16 cellular contexts compared by ENCODE assay signal in the genomic region with DNA sequence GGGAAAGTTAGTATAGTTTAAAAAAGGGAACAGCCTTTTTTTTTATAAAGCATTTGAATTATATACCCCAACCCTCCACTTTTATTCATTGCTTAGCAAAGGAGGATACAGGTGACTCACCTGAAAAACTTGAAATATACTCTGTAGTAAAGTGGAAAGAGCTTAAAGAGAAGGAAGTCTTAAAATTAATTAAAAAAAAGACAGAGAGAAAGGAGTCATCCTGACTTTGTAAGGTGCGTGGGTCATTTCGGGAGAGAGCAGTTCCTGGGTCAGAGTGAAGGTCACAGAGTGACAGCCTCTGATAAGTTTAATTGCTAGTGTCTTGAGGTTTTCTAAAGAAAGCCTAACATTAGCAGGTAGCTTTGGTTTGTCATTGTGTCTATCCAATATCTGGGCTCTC.
DNase-seq lines count a peak whose midpoint lies in the region; TF ChIP-seq lines count a peak whose summit lies in the region.
"Had no signal": no experiment of that assay in that cellular context is flagged by ENCODE, and none has a peak within 500 bp of the region (broad histone marks: within the 10 kb centered on the region; RNA-seq: fewer than 3 reads in every experiment).

No MANE protein-coding gene starts in this region.

- H3K9me3 ChIP-seq in colonic mucosa (no peaks in the 10 kb centered on the region), suprapubic skin (no peaks in the 10 kb centered on the region)
- H3K9me3 ChIP-seq: BLaER1, SJSA1 had no signal

- peak overlapping the region; percentile 40 for H3K27ac ChIP-seq in colonic mucosa
- peak overlapping the region; percentile 74 for H3K27ac ChIP-seq in suprapubic skin
- H3K27ac ChIP-seq: BLaER1, SJSA1 had no signal

- H3K4me3 ChIP-seq in colonic mucosa (no peak overlapping the region), suprapubic skin (no peak overlapping the region)
- H3K4me3 ChIP-seq: BLaER1, GM23338, SJSA1 had no signal

- H3K27me3 ChIP-seq in colonic mucosa (no peaks in the 10 kb centered on the region), suprapubic skin (no peaks in the 10 kb centered on the region)
- H3K27me3 ChIP-seq: BLaER1, SJSA1 had no signal

- peak; percentile 20 for DNase-seq in HPDE6-E6E7 (ENCODE audit: extremely low spot score)
- no peak for DNase-seq in colonic mucosa
- peak; percentile 28 for DNase-seq in kidney tubule cell (ENCODE audit: low spot score)
- no peak for DNase-seq in suprapubic skin (ENCODE audit: low spot score in 2 of 2)
- no peak for DNase-seq in GM19238 (ENCODE audit: insufficient read length, low spot score)
- no peak for DNase-seq in foreskin melanocyte
- DNase-seq in NCI-H526 treated with DMSO at 0.1 percent for 48 hours (lab: John Stamatoyannopoulos, UW) = no peak
- DNase-seq: CD8-positive, alpha-beta T cell; HCEC 1CT; NCI-H1105 treated with DMSO at 0.1 percent for 48 hours; NCI-H187 treated with DMSO at 0.1 percent for 48 hours; NCI-H226; NCI-H524 treated with DMSO at 0.1 percent for 48 hours had no signal

- TF ChIP-seq EP300 in suprapubic skin (IDR thresholded peaks at IDR 0.05) = no peak

- H3K9ac ChIP-seq in colonic mucosa (ENCODE audit: low read depth in 2 of 2, low read length in 2 of 2) = no peak overlapping the region
- H3K9ac ChIP-seq: BLaER1 had no signal

- 46% methylated on average over 2 of the region's 2 CpGs for WGBS in suprapubic skin

- TF ChIP-seq CTCF in colonic mucosa (IDR thresholded peaks at IDR 0.05) (no peak), suprapubic skin (IDR thresholded peaks at IDR 0.05) (no peak)

- H3K4me1 ChIP-seq in colonic mucosa (peaks cover 4% of the 10 kb centered on the region), suprapubic skin (peaks cover 46% of the 10 kb centered on the region)
- H3K4me1 ChIP-seq: BLaER1, SJSA1 had no signal

- intact Hi-C loops in colonic mucosa (cut with DNase I) = no loop called here

- no peak for TF ChIP-seq POLR2A in suprapubic skin (IDR thresholded peaks at IDR 0.05)

- H3K36me3 ChIP-seq in colonic mucosa = no peaks in the 10 kb centered on the region
- no peaks in the 10 kb centered on the region for H3K36me3 ChIP-seq in suprapubic skin
- H3K36me3 ChIP-seq: BLaER1, SJSA1 had no signal

Comparison
In these comparisons a context has a peak if more than half of its experiments do, and no peak if none do; other contexts are left out.
1. DNase-seq: peak in HPDE6-E6E7 (single experiment) and kidney tubule cell (single experiment); none in colonic mucosa (single experiment), suprapubic skin (0 of 2), GM19238 (single experiment), foreskin melanocyte (single experiment) and NCI-H526 treated with DMSO at 0.1 percent for 48 hours (single experiment).